Comparison of ENCODE assay signal across 8 cellular contexts in genomic region chr1:27491748-27492700, GRCh38. TPM values are rescaled to one million over a fixed set of nuclear protein-coding genes. Genes with fewer than 3 reads are reported as not detected.
DNase-seq lines count a peak whose midpoint lies in the region; ATAC-seq, FAIRE-seq and TF ChIP-seq lines count a peak whose summit lies in the region.

No MANE protein-coding gene starts in this region.

- RAD21 ChIA-PET in GM12878 (lab: Charles Lee; ENCODE audit: unreplicated experiment) = interaction anchor here (0.6 to 7.4 kb wide), 9 partner anchors 15 to 705 kb away, joined by 3 to 94 read pairs (median 5); no protein-coding TSS in a partner anchor

- WGBS in GM12878 (ENCODE audit: insufficient coverage, insufficient replicate concordance, low lambda C conversion rate, missing lambda C conversion rate) = 41% methylated on average over 9 of the region's 9 CpGs
- 13 to 23% methylated on average over 9 of the region's 9 CpGs for WGBS in tibial nerve, 2 donors

- in situ Hi-C loops in GM12878 (cut with MboI) = no loop called here

- intact Hi-C loops in GM12878 (cut with micrococcal nuclease; ENCODE audit: unreplicated experiment) = loop anchor here (2.0 to 5.0 kb wide), 2 partner anchors 45 to 75 kb away; no protein-coding TSS in a partner anchor

- TF ChIP-seq CTCF in GM12878 (IDR thresholded peaks at IDR 0.05 in 2 of 3, conservative IDR thresholded peaks at IDR 0.05 in 1 of 3; ENCODE audit: control insufficient read depth in 2 of 3, extremely low read depth in 1 of 3, insufficient read depth in 1 of 3, low read depth in 3 of 3, low read length in 3 of 3) = no peak
- TF ChIP-seq CTCF in tibial nerve (IDR thresholded peaks at IDR 0.05) = no peak

- H3K36me3 Mint-ChIP-seq in activated CD8-positive, alpha-beta memory T cell treated with anti-CD3 and anti-CD28 coated beads, Interleukin-2, amount 10 ng/mL, durations not matched to agents 7 days and 5 days = no peaks in the 10 kb centered on the region

- peak overlapping the region; percentile 84 for H3K4me2 ChIP-seq in GM12878 (ENCODE audit: control insufficient read depth, insufficient read depth)

- DNase-seq in activated CD8-positive, alpha-beta memory T cell treated with anti-CD3 and anti-CD28 coated beads, Interleukin-2, amount 10 ng/mL, durations not matched to agents 7 days and 5 days = no peak
- no peak for DNase-seq in activated CD8-positive, alpha-beta memory T cell treated with anti-CD3 and anti-CD28 coated beads, Interleukin-2, amount 50 U/mL, for 4 hours
- DNase-seq in GM12878 (ENCODE audit: low read depth, low spot score) = no peak
- peak; percentile 89 for DNase-seq in medulla oblongata (ENCODE audit: extremely low spot score)
- DNase-seq in tibial nerve (ENCODE audit: low spot score in 2 of 2) = no peak
- DNase-seq in NCI-H510A treated with DMSO at 0.1 percent for 48 hours (lab: John Stamatoyannopoulos, UW) = no peak
- DNase-seq in NCI-H2227 treated with DMSO at 0.1 percent for 48 hours (lab: John Stamatoyannopoulos, UW) = no peak

- SMC1A ChIA-PET in GM12878 (lab: Charles Lee; ENCODE audit: uncharacterized antibody, unreplicated experiment) = interaction anchor here (0.6 to 7.1 kb wide), 17 partner anchors 9 to 334 kb away, joined by 3 to 67 read pairs (median 6); no protein-coding TSS in a partner anchor

- TF ChIP-seq EP300 in GM12878 (IDR thresholded peaks at IDR 0.05; ENCODE audit: borderline replicate concordance in 1 of 2, control insufficient read depth in 1 of 2, low read depth in 2 of 2, low read length in 2 of 2) = no peak
- peak in 1 of 2 donors; percentile 50 for TF ChIP-seq EP300 in tibial nerve (IDR thresholded peaks at IDR 0.05)

- no peaks in the 10 kb centered on the region for H3K9me3 Mint-ChIP-seq in activated CD8-positive, alpha-beta memory T cell treated with anti-CD3 and anti-CD28 coated beads, Interleukin-2, amount 10 ng/mL, durations not matched to agents 7 days and 5 days (ENCODE audit: low read depth)

- peak overlapping the region; percentile 59 for H3K9ac ChIP-seq in GM12878 (ENCODE audit: control insufficient read depth, insufficient read depth, low read length)

- H3K4me3 ChIP-seq in GM12878 (peak overlapping the region; percentile 74; the same call in 1 of the 2 replicates), tibial nerve (no peak overlapping the region)

- no peak for FAIRE-seq in GM12878 (lab: Jason Lieb, UNC)

- H3K4me1 ChIP-seq in GM12878 (ENCODE audit: control insufficient read depth, insufficient read depth, low read length) (peaks cover 27% of the 10 kb centered on the region), tibial nerve (peaks cover 8 to 55% (median 34%) of the 10 kb centered on the region in 4 donors)

- POLR2A ChIA-PET in GM12878 (lab: Charles Lee) = interaction anchor here (0.6 to 6.0 kb wide), 19 partner anchors 8 to 319 kb away, joined by 3 to 38 read pairs (median 4); no protein-coding TSS in a partner anchor

- BruUV-seq in GM12878 (replicated peaks; lab: Mats Ljungman, UMichigan) = TSS peak; percentile 67

- H3K27me3 ChIP-seq in GM12878 (replicated peaks in 1 of 2; ENCODE audit: control insufficient read depth in 2 of 2, insufficient read depth in 2 of 2, low read length in 1 of 2) (no peaks in the 10 kb centered on the region), tibial nerve (no peaks in the 10 kb centered on the region)

- no peaks in the 10 kb centered on the region; the same call in 1 of the 2 replicates for H4K20me1 ChIP-seq in GM12878 (ENCODE audit: control insufficient read depth, insufficient read depth)

- H3K36me3 ChIP-seq in GM12878 (ENCODE audit: control insufficient read depth in 2 of 2, insufficient read depth in 2 of 2, low read length in 1 of 2) = no peaks in the 10 kb centered on the region
- H3K36me3 ChIP-seq in tibial nerve = no peaks in the 10 kb centered on the region

- H2AFZ ChIP-seq in GM12878 (ENCODE audit: control insufficient read depth, low read depth, low read length) = peak overlapping the region; percentile 71

- ATAC-seq in activated CD8-positive, alpha-beta memory T cell treated with anti-CD3 and anti-CD28 coated beads, Interleukin-2, amount 10 ng/mL, durations not matched to agents 7 days and 5 days = no peak
- ATAC-seq in GM12878 (peak; percentile 27), GM18505 (IDR thresholded peaks at IDR 0.05; ENCODE audit: unreplicated experiment) (no peak)

- peak overlapping the region; percentile 50 for H3K27ac Mint-ChIP-seq in activated CD8-positive, alpha-beta memory T cell treated with anti-CD3 and anti-CD28 coated beads, Interleukin-2, amount 10 ng/mL, durations not matched to agents 7 days and 5 days

- peaks cover 29% of the 10 kb centered on the region for H3K4me1 Mint-ChIP-seq in activated CD8-positive, alpha-beta memory T cell treated with anti-CD3 and anti-CD28 coated beads, Interleukin-2, amount 10 ng/mL, durations not matched to agents 7 days and 5 days

- H3K9me3 ChIP-seq in GM12878 (replicated peaks; ENCODE audit: control insufficient read depth, insufficient read depth, low read length) (no peaks in the 10 kb centered on the region), tibial nerve (no peaks in the 10 kb centered on the region)

- TF ChIP-seq POLR2A in GM12878 (IDR thresholded peaks at IDR 0.05; ENCODE audit: low read depth, low read length) = no peak
- TF ChIP-seq POLR2A in tibial nerve (IDR thresholded peaks at IDR 0.05) = no peak
- no peak for TF ChIP-seq POLR2A in GM18505 (IDR thresholded peaks at IDR 0.05; ENCODE audit: borderline replicate concordance, extremely low read depth, insufficient read depth, insufficient read length)

- H3K27me3 Mint-ChIP-seq in activated CD8-positive, alpha-beta memory T cell treated with anti-CD3 and anti-CD28 coated beads, Interleukin-2, amount 10 ng/mL, durations not matched to agents 7 days and 5 days = peaks cover 6% of the 10 kb centered on the region

- H3K27ac ChIP-seq in GM12878 (ENCODE audit: control insufficient read depth, insufficient read depth) (peak overlapping the region; percentile 99), tibial nerve (peak overlapping the region; percentile 98 to 100 (median 100))

- peaks cover 26% of the 10 kb centered on the region for H3K79me2 ChIP-seq in GM12878 (ENCODE audit: control insufficient read depth, insufficient read depth, low read length)

- CTCF ChIA-PET in activated CD8-positive, alpha-beta memory T cell treated with anti-CD3 and anti-CD28 coated beads, Interleukin-2, amount 10 ng/mL, durations not matched to agents 7 days and 5 days (lab: Charles Lee) = interaction anchor here (0.9 to 2.1 kb wide), 5 partner anchors 29 to 77 kb away, joined by 3 to 9 read pairs (median 3); no protein-coding TSS in a partner anchor
- CTCF ChIA-PET in GM12878 (lab: Yijun Ruan, JAX) = interaction anchor here (1.1 to 3.8 kb wide), 5 partner anchors 10 to 115 kb away, joined by 3 to 13 read pairs (median 5); no protein-coding TSS in a partner anchor

- TF ChIP-seq RAD21 in GM12878 (IDR thresholded peaks at IDR 0.05; ENCODE audit: insufficient read depth, low read depth, low read length) = no peak

- H3K4me3 Mint-ChIP-seq in activated CD8-positive, alpha-beta memory T cell treated with anti-CD3 and anti-CD28 coated beads, Interleukin-2, amount 10 ng/mL, durations not matched to agents 7 days and 5 days = no peak overlapping the region

TF ChIP-seq in GM12878, 131 proteins besides CTCF, POLR2A, EP300 and RAD21 (continues in another document):
- peak; percentile 37; the same call in 1 of the 2 replicates for TF ChIP-seq ATF7 (IDR thresholded peaks at IDR 0.05; ENCODE audit: low read depth)
- peak; percentile 36; the same call in 1 of the 2 replicates for TF ChIP-seq SPI1 (IDR thresholded peaks at IDR 0.05; ENCODE audit: borderline replicate concordance, insufficient read depth, low read depth, low read length)

RNA-seq across cellular contexts. Expression of gene WASF2, which starts 2.1 kb away (rescaled TPM):
- 100 to 1,000 TPM; 113 to 117 TPM for total RNA-seq in activated CD8-positive, alpha-beta memory T cell treated with anti-CD3 and anti-CD28 coated beads, Interleukin-2, amount 10 ng/mL, durations not matched to agents 7 days and 5 days
- 39.0 and 40.1 TPM in 2 replicates for total RNA-seq in GM12878 (2013; cell fraction: nucleolus; rRNA removed)
- 13.5 and 15.6 TPM in 2 replicates for total RNA-seq in GM12878 (2014; rRNA removed)
- 18.4 TPM in 2 replicates for total RNA-seq in GM12878 (2014; rRNA removed; fragmentation: Illumina TruSeq; extraction: Trizol)
- total RNA-seq in GM12878 (2021) = 111 and 112 TPM in 2 replicates
- 40.7 TPM for polyA plus RNA-seq in GM12878 (2011; ENCODE audit: low read depth)
- 20.9 and 40.8 TPM in 2 replicates for polyA plus RNA-seq in GM12878 (2011; rRNA removed)
- polyA plus RNA-seq in GM12878 (2011; cell fraction: cytosol; rRNA removed) = 28.5 and 41.3 TPM in 2 replicates
- polyA plus RNA-seq in GM12878 (2011; cell fraction: nucleus; rRNA removed) = 41.7 and 42.5 TPM in 2 replicates
- polyA plus RNA-seq in GM12878 (2012) = 65.1 and 69.9 TPM in 2 replicates
- polyA plus RNA-seq in GM12878 (2014; fragmentation: Illumina TruSeq; extraction: Trizol) = 67.6 and 74.8 TPM in 2 replicates
- polyA plus RNA-seq in GM12878 (2014; fragmentation: Nextera tagmentation; extraction: Ambion mirVana) = 1 to 10 TPM; 7.0 to 9.3 TPM
- 33.4 and 43.0 TPM in 2 replicates for polyA plus RNA-seq in GM12878 (2014; rRNA removed)
- polyA plus RNA-seq in GM12878 (2016; fragmentation: Nextera tagmentation; extraction: Ambion mirVana) = 100 to 1,000 TPM in 1 of 2 experiments, 10 to 100 TPM in 1; 98.6 to 103 TPM
- polyA minus RNA-seq in GM12878 (2011; rRNA and poly(A)+ RNA removed) = 39.4 and 44.4 TPM in 2 replicates
- polyA minus RNA-seq in GM12878 (2011; cell fraction: cytosol; rRNA and poly(A)+ RNA removed) = 24.8 and 27.0 TPM in 2 replicates
- 14.0 and 24.9 TPM in 2 replicates for polyA minus RNA-seq in GM12878 (2011; cell fraction: nucleus; rRNA and poly(A)+ RNA removed)
- total RNA-seq in tibial nerve = 10 to 100 TPM; 74.9 to 95.9 (median 83.4) TPM
